In genomic region chr10:80421369-80422220, GRCh38 we compare ENCODE assay signal across 9 cellular contexts. TPM values are rescaled to one million over a fixed set of nuclear protein-coding genes. Genes with fewer than 3 reads are reported as not detected.
DNase-seq lines count a peak whose midpoint lies in the region; ATAC-seq, FAIRE-seq and TF ChIP-seq lines count a peak whose summit lies in the region.
"Had no signal": no experiment of that assay in that cellular context is flagged by ENCODE, and none has a peak within 500 bp of the region (broad histone marks: within the 10 kb centered on the region; RNA-seq: fewer than 3 reads in every experiment).

No MANE protein-coding gene starts in this region.

- H3K27ac ChIP-seq in ascending aorta, result no peak overlapping the region

- H3K27ac Mint-ChIP-seq in endothelial cell (ENCODE audit: unreplicated experiment), result peak overlapping the region; percentile 63

- FAIRE-seq in frontal cortex (lab: Jason Lieb, UNC), result no peak

- peaks cover 14 to 35% of the 10 kb centered on the region in 2 donors for H3K36me3 ChIP-seq in ascending aorta

- intact Hi-C loops in ascending aorta (cut with DNase I), result no loop called here

- H3K36me3 Mint-ChIP-seq in endothelial cell (ENCODE audit: low read depth, unreplicated experiment), result peaks cover 31% of the 10 kb centered on the region

- H3K27me3 ChIP-seq in ascending aorta, result no peaks in the 10 kb centered on the region

- no peak for DNase-seq in endothelial cell (ENCODE audit: low spot score)
- DNase-seq in ascending aorta (ENCODE audit: low spot score in 2 of 2), result no peak
- DNase-seq in medulla oblongata (ENCODE audit: extremely low spot score), result no peak
- DNase-seq in DMS53 (lab: John Stamatoyannopoulos, UW), result no peak
- no peak for DNase-seq in frontal cortex (ENCODE audit: low spot score in 2 of 2)
- DNase-seq: glutamatergic neuron had no signal

- H3K4me3 Mint-ChIP-seq in endothelial cell (ENCODE audit: unreplicated experiment), result no peak overlapping the region

- no peaks in the 10 kb centered on the region for H3K27me3 Mint-ChIP-seq in endothelial cell (ENCODE audit: unreplicated experiment)

- H3K4me1 Mint-ChIP-seq in endothelial cell (ENCODE audit: unreplicated experiment), result peaks cover 38% of the 10 kb centered on the region

- H3K9me3 ChIP-seq in ascending aorta, result no peaks in the 10 kb centered on the region

- no peak overlapping the region for H3K4me3 ChIP-seq in ascending aorta

- TF ChIP-seq CTCF in endothelial cell (IDR thresholded peaks at IDR 0.05; ENCODE audit: unreplicated experiment) (no peak), ascending aorta (IDR thresholded peaks at IDR 0.05) (no peak)

- H3K9me3 Mint-ChIP-seq in endothelial cell (ENCODE audit: unreplicated experiment), result no peaks in the 10 kb centered on the region

- ATAC-seq in GM18519 (IDR thresholded peaks at IDR 0.05; ENCODE audit: low FRiP score, unreplicated experiment), result peak; percentile 91
- peak; percentile 91 for ATAC-seq in GM21619 (IDR thresholded peaks at IDR 0.05; ENCODE audit: unreplicated experiment)
- ATAC-seq in HG03439 (IDR thresholded peaks at IDR 0.05; ENCODE audit: unreplicated experiment), result peak; percentile 89

- peaks cover 0 to 3% of the 10 kb centered on the region in 2 donors for H3K4me1 ChIP-seq in ascending aorta

RNA-seq across cellular contexts. Expression of gene PRXL2A, which starts 13.2 kb away (rescaled TPM):
- 147 TPM for total RNA-seq in endothelial cell (ENCODE audit: unreplicated experiment)
- 22.7 TPM for total RNA-seq in ascending aorta
- total RNA-seq in frontal cortex, result 80.3 TPM

RNA-seq across cellular contexts. Expression of gene TSPAN14, which starts 32.5 kb away (rescaled TPM):
- 147 TPM for total RNA-seq in endothelial cell (ENCODE audit: unreplicated experiment)
- 161 TPM for total RNA-seq in ascending aorta
- 17.9 TPM for total RNA-seq in frontal cortex
